ENCODE assay signal across 26 cellular contexts in the genomic region with DNA sequence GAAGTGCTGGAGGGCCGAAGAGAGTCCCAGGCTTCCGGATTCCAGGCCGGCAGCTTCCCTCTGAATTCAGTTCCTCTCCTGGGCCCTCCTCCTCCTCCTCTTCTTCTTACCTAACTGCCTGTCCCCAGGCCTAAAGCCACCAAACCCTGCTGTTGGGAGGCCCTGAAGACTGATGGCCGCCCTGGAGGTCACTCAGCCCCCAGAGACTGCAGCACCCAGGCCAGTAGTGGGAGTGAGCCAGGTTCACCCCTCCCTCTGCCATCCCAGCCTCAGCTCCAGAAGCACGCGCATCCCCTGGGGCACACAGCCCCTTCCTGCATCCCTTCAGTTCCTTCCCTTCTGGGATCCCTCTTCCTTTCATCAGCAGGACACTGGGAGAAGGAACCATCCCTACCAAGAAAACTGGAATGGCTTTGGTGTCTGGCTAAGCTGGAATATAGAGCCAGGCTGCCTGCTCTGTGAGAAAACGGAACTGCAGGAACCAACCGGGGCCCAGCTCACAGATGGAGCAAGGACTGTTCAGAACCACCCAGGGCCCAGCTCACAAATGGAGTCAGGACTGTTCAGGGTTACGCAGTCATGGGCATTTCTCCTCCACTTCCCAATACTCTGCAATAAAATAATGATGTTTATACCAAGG.
DNase-seq lines count a peak whose midpoint lies in the region; ATAC-seq and TF ChIP-seq lines count a peak whose summit lies in the region.
"Had no signal": no experiment of that assay in that cellular context is flagged by ENCODE, and none has a peak within 500 bp of the region (broad histone marks: within the 10 kb centered on the region; RNA-seq: fewer than 3 reads in every experiment).

No MANE protein-coding gene starts in this region.

- CTCF ChIA-PET in activated CD4-positive, alpha-beta memory T cell treated with anti-CD3 and anti-CD28 coated beads, Interleukin-2, amount 10 ng/mL, durations not matched to agents 7 days and 5 days (lab: Charles Lee) = no interaction called here
- CTCF ChIA-PET in activated CD4-positive, alpha-beta memory T cell treated with anti-CD3 and anti-CD28 coated beads for 36 hours (lab: Charles Lee) = no interaction called here

- intact Hi-C loops in activated CD4-positive, alpha-beta memory T cell treated with anti-CD3 and anti-CD28 coated beads for 36 hours (cut with micrococcal nuclease) = no loop called here
- intact Hi-C loops in stomach (cut with DNase I; ENCODE audit: low total_unique reads) = no loop called here

- no peaks in the 10 kb centered on the region for H3K9me3 ChIP-seq in stomach
- H3K9me3 ChIP-seq: BLaER1 treated with 17β-estradiol and CSF1 and Interleukin-3, amounts not matched to agents 10 nM and 100 nM; Caco-2 had no signal

- no peaks in the 10 kb centered on the region for H3K4me1 ChIP-seq in stomach
- H3K4me1 ChIP-seq: Caco-2 had no signal

- H3K27ac Mint-ChIP-seq in activated CD4-positive, alpha-beta memory T cell treated with anti-CD3 and anti-CD28 coated beads, Interleukin-2, amount 10 ng/mL, durations not matched to agents 7 days and 5 days = no peak overlapping the region
- no peak overlapping the region for H3K27ac Mint-ChIP-seq in activated CD4-positive, alpha-beta memory T cell treated with anti-CD3 and anti-CD28 coated beads for 36 hours
- no peak overlapping the region for H3K27ac Mint-ChIP-seq in endothelial cell (ENCODE audit: unreplicated experiment)

- H3K4me3 ChIP-seq in H7 (ENCODE audit: insufficient read depth, low read depth, low read length) (no peak overlapping the region), stomach (no peak overlapping the region)
- H3K4me3 ChIP-seq: BLaER1 treated with 17β-estradiol and CSF1 and Interleukin-3, amounts not matched to agents 10 nM and 100 nM; GM23248 had no signal

- POLR2A ChIA-PET in activated CD4-positive, alpha-beta memory T cell treated with anti-CD3 and anti-CD28 coated beads, Interleukin-2, amount 10 ng/mL, durations not matched to agents 7 days and 5 days (lab: Charles Lee) = interaction anchor here (1.3 kb wide), 1 partner anchor 12 kb away, joined by 3 read pairs; no protein-coding TSS in a partner anchor
- POLR2A ChIA-PET in activated CD4-positive, alpha-beta memory T cell treated with anti-CD3 and anti-CD28 coated beads for 36 hours (lab: Charles Lee) = no interaction called here

- no peak overlapping the region for H3K4me3 Mint-ChIP-seq in activated CD4-positive, alpha-beta memory T cell treated with anti-CD3 and anti-CD28 coated beads, Interleukin-2, amount 10 ng/mL, durations not matched to agents 7 days and 5 days
- H3K4me3 Mint-ChIP-seq in activated CD4-positive, alpha-beta memory T cell treated with anti-CD3 and anti-CD28 coated beads for 36 hours = no peak overlapping the region
- H3K4me3 Mint-ChIP-seq in endothelial cell (ENCODE audit: unreplicated experiment) = no peak overlapping the region
- H3K4me3 Mint-ChIP-seq: CD4-positive, alpha-beta memory T cell had no signal

- no peak for TF ChIP-seq EP300 in stomach (IDR thresholded peaks at IDR 0.05)

- TF ChIP-seq POLR2A in stomach (IDR thresholded peaks at IDR 0.05) = no peak

- no peaks in the 10 kb centered on the region for H3K36me3 ChIP-seq in H7 (replicated peaks; ENCODE audit: control insufficient read depth, insufficient read depth, low read length)
- H3K36me3 ChIP-seq in stomach = no peaks in the 10 kb centered on the region
- H3K36me3 ChIP-seq: BLaER1 treated with 17β-estradiol and CSF1 and Interleukin-3, amounts not matched to agents 10 nM and 100 nM had no signal

- H3K9me3 Mint-ChIP-seq in activated CD4-positive, alpha-beta memory T cell treated with anti-CD3 and anti-CD28 coated beads, Interleukin-2, amount 10 ng/mL, durations not matched to agents 7 days and 5 days = no peaks in the 10 kb centered on the region
- no peaks in the 10 kb centered on the region for H3K9me3 Mint-ChIP-seq in activated CD4-positive, alpha-beta memory T cell treated with anti-CD3 and anti-CD28 coated beads for 36 hours
- H3K9me3 Mint-ChIP-seq in endothelial cell (ENCODE audit: unreplicated experiment) = no peaks in the 10 kb centered on the region
- H3K9me3 Mint-ChIP-seq: CD4-positive, alpha-beta memory T cell had no signal

- no peak for ATAC-seq in GM21447 (IDR thresholded peaks at IDR 0.05; ENCODE audit: unreplicated experiment)
- ATAC-seq: HCT116 had no signal

- no peaks in the 10 kb centered on the region for H3K36me3 Mint-ChIP-seq in activated CD4-positive, alpha-beta memory T cell treated with anti-CD3 and anti-CD28 coated beads, Interleukin-2, amount 10 ng/mL, durations not matched to agents 7 days and 5 days (ENCODE audit: low read depth)
- no peaks in the 10 kb centered on the region for H3K36me3 Mint-ChIP-seq in activated CD4-positive, alpha-beta memory T cell treated with anti-CD3 and anti-CD28 coated beads for 36 hours
- peaks cover 3% of the 10 kb centered on the region for H3K36me3 Mint-ChIP-seq in endothelial cell (ENCODE audit: low read depth, unreplicated experiment)

- no peaks in the 10 kb centered on the region for H3K4me1 Mint-ChIP-seq in activated CD4-positive, alpha-beta memory T cell treated with anti-CD3 and anti-CD28 coated beads, Interleukin-2, amount 10 ng/mL, durations not matched to agents 7 days and 5 days
- no peaks in the 10 kb centered on the region for H3K4me1 Mint-ChIP-seq in activated CD4-positive, alpha-beta memory T cell treated with anti-CD3 and anti-CD28 coated beads for 36 hours (ENCODE audit: low read depth)
- no peaks in the 10 kb centered on the region for H3K4me1 Mint-ChIP-seq in endothelial cell (ENCODE audit: unreplicated experiment)
- H3K4me1 Mint-ChIP-seq: CD4-positive, alpha-beta memory T cell had no signal

- DNase-seq in activated CD4-positive, alpha-beta memory T cell treated with anti-CD3 and anti-CD28 coated beads, Interleukin-2, amount 10 ng/mL, durations not matched to agents 7 days and 5 days = peak; percentile 1
- DNase-seq in activated CD4-positive, alpha-beta memory T cell treated with anti-CD3 and anti-CD28 coated beads for 36 hours = no peak
- DNase-seq in H7 = peak; percentile 41
- peak; percentile 31 for DNase-seq in islet precursor cell
- peak; percentile 19 for DNase-seq in stomach
- DNase-seq in stimulated activated CD4-positive, alpha-beta T cell treated with anti-CD3 and anti-CD28 coated beads, Interleukin-4, amount 100 ng/mL, for 4 hours = no peak
- no peak for DNase-seq in endothelial cell (ENCODE audit: low spot score)
- DNase-seq: ACHN; Caco-2; CD4-positive, alpha-beta memory T cell; DMS 273 treated with DMSO at 0.1 percent for 48 hours; GM23248; Karpas-422; MV-4-11; NCI-H1105 treated with DMSO at 0.1 percent for 48 hours; NCI-H2029 treated with DMSO at 0.1 percent for 48 hours; NCI-H226; NCI-H510A treated with DMSO at 0.1 percent for 48 hours; NCI-H774; NK-92 treated with Interleukin-12 subunit alpha and Interleukin-12 subunit beta, amount 100 ng/mL, for 24 hours; SIG-M5 had no signal

- WGBS in stomach, 5 donors = 78 to 93% (median 89%) methylated on average over 7 to 9 of the region's 9 CpGs

- no peaks in the 10 kb centered on the region; the same call in 1 of the 2 replicates for H3K27me3 ChIP-seq in H7 (ENCODE audit: control insufficient read depth, insufficient read depth, low read length)
- H3K27me3 ChIP-seq in stomach = peaks cover 0 to 7% (median 0%) of the 10 kb centered on the region in 3 donors
- H3K27me3 ChIP-seq: BLaER1 treated with 17β-estradiol and CSF1 and Interleukin-3, amounts not matched to agents 10 nM and 100 nM had no signal

- H3K27me3 Mint-ChIP-seq in activated CD4-positive, alpha-beta memory T cell treated with anti-CD3 and anti-CD28 coated beads, Interleukin-2, amount 10 ng/mL, durations not matched to agents 7 days and 5 days = peaks cover 32% of the 10 kb centered on the region
- H3K27me3 Mint-ChIP-seq in activated CD4-positive, alpha-beta memory T cell treated with anti-CD3 and anti-CD28 coated beads for 36 hours = peaks cover 6% of the 10 kb centered on the region
- H3K27me3 Mint-ChIP-seq in endothelial cell (ENCODE audit: unreplicated experiment) = peaks cover 10% of the 10 kb centered on the region

- TF ChIP-seq CTCF in stomach (IDR thresholded peaks at IDR 0.05) (no peak), endothelial cell (IDR thresholded peaks at IDR 0.05; ENCODE audit: unreplicated experiment) (no peak)

- no peak overlapping the region for H3K27ac ChIP-seq in stomach
- H3K27ac ChIP-seq: 22Rv1; BLaER1 treated with 17β-estradiol and CSF1 and Interleukin-3, amounts not matched to agents 10 nM and 100 nM; GM23248; RWPE1 had no signal

Comparison
In these comparisons a context has a peak if more than half of its experiments do, and no peak if none do; other contexts are left out.
1. DNase-seq: peak in activated CD4-positive, alpha-beta memory T cell treated with anti-CD3 and anti-CD28 coated beads, Interleukin-2, amount 10 ng/mL, durations not matched to agents 7 days and 5 days (single experiment), H7 (single experiment), islet precursor cell (single experiment) and stomach (single experiment); none in activated CD4-positive, alpha-beta memory T cell treated with anti-CD3 and anti-CD28 coated beads for 36 hours (single experiment), stimulated activated CD4-positive, alpha-beta T cell treated with anti-CD3 and anti-CD28 coated beads, Interleukin-4, amount 100 ng/mL, for 4 hours (0 of 2) and endothelial cell (single experiment).